Comparison of ENCODE assay signal across 25 cellular contexts in the genomic region with DNA sequence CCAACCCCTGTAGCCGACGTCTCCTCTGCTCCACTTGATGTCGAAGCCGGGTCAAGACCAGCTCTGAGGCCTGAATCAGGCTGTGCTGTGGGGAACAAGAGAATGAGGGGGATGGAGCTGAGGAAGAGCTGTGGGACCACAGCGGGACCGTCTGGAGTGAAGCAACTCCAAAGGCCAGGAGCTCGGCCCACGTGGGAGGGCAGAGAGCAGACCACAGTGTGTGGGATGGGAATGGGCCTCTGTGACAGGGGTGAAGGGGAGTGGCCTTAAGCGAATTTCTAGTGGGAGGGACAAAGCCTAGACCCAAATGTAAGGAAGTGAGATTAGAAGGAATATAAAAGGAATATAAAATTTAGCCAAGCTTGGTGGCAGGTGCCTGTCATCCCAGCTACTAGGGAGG. TPM values are rescaled to one million over a fixed set of nuclear protein-coding genes. Genes with fewer than 3 reads are reported as not detected.
"Had no signal": no experiment of that assay in that cellular context is flagged by ENCODE, and none has a peak within 500 bp of the region (broad histone marks: within the 10 kb centered on the region; RNA-seq: fewer than 3 reads in every experiment).

No MANE protein-coding gene starts in this region.

- H3K27ac ChIP-seq: body of pancreas, PC-9, RWPE1 had no signal

- H3K9me3 ChIP-seq: body of pancreas had no signal

- H3K4me3 ChIP-seq: body of pancreas, PC-9 had no signal

- ATAC-seq: activated CD8-positive, alpha-beta T cell treated with anti-CD3 and anti-CD28 coated beads, Interleukin-2, amount 10 ng/mL, durations not matched to agents 7 days and 5 days; body of pancreas; Right ventricle myocardium inferior had no signal

- H3K27me3 ChIP-seq: body of pancreas had no signal

- DNase-seq: activated CD4-positive, alpha-beta T cell treated with anti-CD3 and anti-CD28 coated beads, Interleukin-2, amount 10 ng/mL, durations not matched to agents 24 days and 14 days; activated CD4-positive, alpha-beta T cell treated with anti-CD3 and anti-CD28 coated beads, Interleukin-2, amount 50 U/mL, for 4 hours; activated CD8-positive, alpha-beta T cell treated with anti-CD3 and anti-CD28 coated beads, Interleukin-2, amount 10 ng/mL, durations not matched to agents 7 days and 5 days; activated gamma-delta T cell; activated naive CD4-positive, alpha-beta T cell treated with Interleukin-2 at 50 U/mL for 16 hours; activated T-cell treated with anti-CD3 and anti-CD28 coated beads, Interleukin-2, amount 50 U/mL, for 24 hours; body of pancreas; caudate nucleus; cerebellar nuclear complex; NCI-H1105; NCI-H1417 treated with DMSO at 0.1 percent for 48 hours; NCI-H1930; NCI-H345; NCI-H524 treated with DMSO at 0.1 percent for 48 hours; NK-92 treated with Interleukin-12 subunit alpha and Interleukin-12 subunit beta, amount 100 ng/mL, for 24 hours; PC-9; SIG-M5; SW 1271; T-helper 1 cell; T1000 had no signal

RNA-seq across cellular contexts. Expression of a gene that starts 3.8 kb away (rescaled TPM):
- total RNA-seq: activated CD4-positive, alpha-beta T cell treated with anti-CD3 and anti-CD28 coated beads, Interleukin-2, amount 10 ng/mL, durations not matched to agents 24 days and 14 days; activated T-helper 2 cell treated with anti-CD3 and anti-CD28 coated beads, Interferon-gamma antibody, Interleukin-2, Interleukin-4, amounts not matched to agents 10 μg/mL and 5 μg/mL and 100 μg/mL, durations not matched to agents 14 hours and 24 hours and 36 hours; M059J; NCI-H460; PC-9 had no signal

RNA-seq across cellular contexts. Expression of a gene that starts 56.1 kb away (rescaled TPM):
- total RNA-seq: activated CD4-positive, alpha-beta T cell treated with anti-CD3 and anti-CD28 coated beads, Interleukin-2, amount 10 ng/mL, durations not matched to agents 24 days and 14 days; activated CD8-positive, alpha-beta T cell treated with anti-CD3 and anti-CD28 coated beads, Interleukin-2, amount 10 ng/mL, durations not matched to agents 7 days and 5 days had no signal
